In genomic region chr10:114412907-114413386, GRCh38 we compare ENCODE assay signal across 1 cellular context.
TF ChIP-seq lines count a peak whose summit lies in the region.

No MANE protein-coding gene starts in this region.

TF ChIP-seq in WTC11, 78 proteins besides CTCF, POLR2A, EP300 and RAD21 (continued from another document):
- no peak for TF ChIP-seq ZMAT4 (CRISPR knock-in tag; IDR thresholded peaks at IDR 0.05)
